ENCODE assay signal across 23 cellular contexts in genomic region chr13:57740719-57741118, GRCh38.
DNase-seq lines count a peak whose midpoint lies in the region; ATAC-seq, FAIRE-seq and TF ChIP-seq lines count a peak whose summit lies in the region.
"Had no signal": no experiment of that assay in that cellular context is flagged by ENCODE, and none has a peak within 500 bp of the region (broad histone marks: within the 10 kb centered on the region; RNA-seq: fewer than 3 reads in every experiment).

No MANE protein-coding gene starts in this region.

- no peak overlapping the region for H3K27ac ChIP-seq in caudate nucleus (ENCODE audit: low read depth, low read length)
- no peak overlapping the region for H3K27ac ChIP-seq in right cardiac atrium (ENCODE audit: low read length)
- no peak overlapping the region for H3K27ac ChIP-seq in substantia nigra (ENCODE audit: low read depth, low read length, poor library complexity, severe bottlenecking)
- H3K27ac ChIP-seq in kidney (ENCODE audit: low read depth in 2 of 2, low read length in 2 of 2): no peak overlapping the region
- no peak overlapping the region for H3K27ac ChIP-seq in hepatocyte
- H3K27ac ChIP-seq: C4-2B, coronary artery, right lobe of liver had no signal

- 22% methylated on average over 2 of the region's 2 CpGs for WGBS in right cardiac atrium
- 70% methylated on average over 2 of the region's 2 CpGs for WGBS in hepatocyte (ENCODE audit: low lambda C conversion rate, missing lambda C conversion rate)

- H3K4me2 ChIP-seq in hepatocyte: no peak overlapping the region

- no peaks in the 10 kb centered on the region for H3K36me3 ChIP-seq in kidney (ENCODE audit: control insufficient read depth in 1 of 2, insufficient read depth in 2 of 2, low read length in 2 of 2)
- no peaks in the 10 kb centered on the region for H3K36me3 ChIP-seq in hepatocyte (replicated peaks; ENCODE audit: insufficient read depth, low read depth)
- H3K36me3 ChIP-seq: right lobe of liver had no signal

- no peak overlapping the region for H3K9ac ChIP-seq in kidney (ENCODE audit: low read length in 2 of 2)

- H3K27me3 ChIP-seq in right cardiac atrium (ENCODE audit: control insufficient read depth, insufficient read depth) (no peaks in the 10 kb centered on the region), hepatocyte (no peaks in the 10 kb centered on the region)
- H3K27me3 ChIP-seq: right lobe of liver had no signal

- H3K4me3 ChIP-seq in right cardiac atrium (ENCODE audit: low read length) (no peak overlapping the region), kidney (ENCODE audit: low read length in 2 of 2) (no peak overlapping the region), hepatocyte (no peak overlapping the region)
- H3K4me3 ChIP-seq: coronary artery, lung, right lobe of liver had no signal

- H3K4me1 ChIP-seq in right cardiac atrium (ENCODE audit: control insufficient read depth, insufficient read depth, low read length): peaks cover 1% of the 10 kb centered on the region
- no peaks in the 10 kb centered on the region for H3K4me1 ChIP-seq in kidney (ENCODE audit: control insufficient read depth in 1 of 2, insufficient read depth in 1 of 2, low read depth in 1 of 2, low read length in 2 of 2)
- H3K4me1 ChIP-seq in hepatocyte (ENCODE audit: insufficient read depth): no peaks in the 10 kb centered on the region
- H3K4me1 ChIP-seq: right lobe of liver had no signal

- H3K9me3 ChIP-seq in right cardiac atrium (ENCODE audit: control insufficient read depth, low read length): no peaks in the 10 kb centered on the region
- H3K9me3 ChIP-seq in kidney (ENCODE audit: control insufficient read depth in 1 of 2, low read length in 2 of 2): no peaks in the 10 kb centered on the region
- no peaks in the 10 kb centered on the region for H3K9me3 ChIP-seq in hepatocyte (ENCODE audit: low read depth)
- H3K9me3 ChIP-seq: right lobe of liver had no signal

- intact Hi-C loops in right cardiac atrium (cut with DNase I) (no loop called here), kidney (cut with DNase I) (no loop called here)

- TF ChIP-seq CTCF in kidney (IDR thresholded peaks at IDR 0.05; ENCODE audit: borderline replicate concordance, extremely low read depth, insufficient read depth) (no peak), hepatocyte (IDR thresholded peaks at IDR 0.05; ENCODE audit: poor library complexity) (no peak)

- no peak for FAIRE-seq in kidney (lab: Jason Lieb, UNC)
- FAIRE-seq: A204.1, GM19239, H54 had no signal

- no peaks in the 10 kb centered on the region for H3K79me2 ChIP-seq in hepatocyte

- no peaks in the 10 kb centered on the region for H4K20me1 ChIP-seq in hepatocyte (ENCODE audit: insufficient read depth, poor library complexity, severe bottlenecking)

- no peak overlapping the region for H2AFZ ChIP-seq in hepatocyte

- peak; percentile 24 for DNase-seq in NCI-H1105 treated with DMSO at 0.1 percent for 48 hours (lab: John Stamatoyannopoulos, UW)
- DNase-seq in NCI-H1105 (lab: John Stamatoyannopoulos, UW): no peak
- peak in 51 of 61 donors; percentile 1 to 85 (median 36) for DNase-seq in caudate nucleus (lab: John Stamatoyannopoulos, UW)
- peak in 2 of 3 donors; percentile 14 to 65 for DNase-seq in right cardiac atrium
- DNase-seq in substantia nigra (lab: John Stamatoyannopoulos, UW): peak in 38 of 49 donors; percentile 1 to 76 (median 38)
- DNase-seq in kidney: no peak
- DNase-seq in AG08396 (ENCODE audit: low spot score): no peak
- no peak for DNase-seq in hepatocyte (ENCODE audit: low spot score)
- DNase-seq: activated CD8-positive, alpha-beta T cell treated with anti-CD3 and anti-CD28 coated beads for 36 hours; activated naive CD4-positive, alpha-beta T cell treated with Interleukin-2 at 50 U/mL for 16 hours; aorta; GF-D8; KG1; MV-4-11; NCI-H2029 treated with DMSO at 0.1 percent for 48 hours; right lobe of liver; stimulated activated CD4-positive, alpha-beta T cell treated with anti-CD3 and anti-CD28 coated beads, Interleukin-15, amount 100 ng/mL, for 24 hours had no signal

- H3K9me2 ChIP-seq in hepatocyte (replicated peaks; ENCODE audit: insufficient read depth): no peaks in the 10 kb centered on the region

- ATAC-seq in right cardiac atrium: peak; percentile 33 to 39
- ATAC-seq: activated CD8-positive, alpha-beta T cell treated with anti-CD3 and anti-CD28 coated beads for 36 hours; right lobe of liver had no signal

Comparison
In these comparisons a context has a peak if more than half of its experiments do, and no peak if none do; other contexts are left out.
1. DNase-seq: peak in NCI-H1105 treated with DMSO at 0.1 percent for 48 hours (single experiment), caudate nucleus (51 of 61), right cardiac atrium (2 of 3) and substantia nigra (38 of 49); none in NCI-H1105 (single experiment), kidney (single experiment), AG08396 (single experiment) and hepatocyte (single experiment).